Comparison of ENCODE assay signal across 10 cellular contexts in genomic region chr5:94830520-94830919, GRCh38.
DNase-seq lines count a peak whose midpoint lies in the region; TF ChIP-seq lines count a peak whose summit lies in the region.
"Had no signal": no experiment of that assay in that cellular context is flagged by ENCODE, and none has a peak within 500 bp of the region (broad histone marks: within the 10 kb centered on the region; RNA-seq: fewer than 3 reads in every experiment).

No MANE protein-coding gene starts in this region.

- H3K27ac Mint-ChIP-seq in CD4-positive, alpha-beta memory T cell: no peak overlapping the region

- intact Hi-C loops in CD4-positive, alpha-beta memory T cell (cut with micrococcal nuclease): no loop called here

- no peaks in the 10 kb centered on the region for H3K9me3 Mint-ChIP-seq in CD4-positive, alpha-beta memory T cell

- no peaks in the 10 kb centered on the region for H3K27me3 ChIP-seq in CD4-positive, alpha-beta memory T cell (ENCODE audit: insufficient read depth, low read length)

- H3K27ac ChIP-seq in CD4-positive, alpha-beta memory T cell (ENCODE audit: low read depth, low read length): no peak overlapping the region

- no peaks in the 10 kb centered on the region for H3K4me1 ChIP-seq in CD4-positive, alpha-beta memory T cell (ENCODE audit: insufficient read depth, low read length)

- H3K36me3 Mint-ChIP-seq in CD4-positive, alpha-beta memory T cell: no peaks in the 10 kb centered on the region

- POLR2A ChIA-PET in CD4-positive, alpha-beta memory T cell (lab: Charles Lee; ENCODE audit: partially characterized antibody): no interaction called here

- DNase-seq in Ammon's horn (ENCODE audit: low spot score): peak; percentile 14
- peak; percentile 2 for DNase-seq in GM19240 (ENCODE audit: insufficient read length, low spot score)
- peak; percentile 58 for DNase-seq in NCI-H69 (lab: John Stamatoyannopoulos, UW)
- DNase-seq in foreskin fibroblast: peak; percentile 1 to 5
- DNase-seq in activated naive CD4-positive, alpha-beta T cell (lab: John Stamatoyannopoulos, UW): no peak
- no peak for DNase-seq in stimulated activated CD4-positive, alpha-beta T cell treated with anti-CD3 and anti-CD28 coated beads, Interleukin-2, amount 100 ng/mL, for 24 hours
- DNase-seq in CD4-positive, alpha-beta memory T cell: no peak
- DNase-seq in NCI-H1092 treated with DMSO at 0.1 percent for 48 hours (lab: John Stamatoyannopoulos, UW): no peak
- DNase-seq: islet precursor cell; stimulated activated CD4-positive, alpha-beta T cell treated with anti-CD3 and anti-CD28 coated beads, Interleukin-2, amount 100 ng/mL, for 48 hours had no signal

- peak; percentile 13 for TF ChIP-seq CTCF in foreskin fibroblast (IDR thresholded peaks at IDR 0.05; ENCODE audit: low read depth, low read length)

- peaks cover 0 to 6% of the 10 kb centered on the region in 2 donors for H3K27me3 Mint-ChIP-seq in CD4-positive, alpha-beta memory T cell

- H3K9me3 ChIP-seq in CD4-positive, alpha-beta memory T cell (ENCODE audit: control insufficient read depth in 1 of 2, low read length in 2 of 2): no peaks in the 10 kb centered on the region

- H3K4me1 Mint-ChIP-seq in CD4-positive, alpha-beta memory T cell: peaks cover 0 to 1% (median 0%) of the 10 kb centered on the region in 4 donors

- H3K4me3 ChIP-seq in foreskin fibroblast (ENCODE audit: low read depth in 1 of 2, low read length in 2 of 2): no peak overlapping the region
- no peak overlapping the region for H3K4me3 ChIP-seq in CD4-positive, alpha-beta memory T cell (ENCODE audit: low read length in 2 of 2)

- CTCF ChIA-PET in CD4-positive, alpha-beta memory T cell (lab: Charles Lee; ENCODE audit: partially characterized antibody): interaction anchor here (0.5 kb wide), 1 partner anchor 122 kb away, joined by 4 read pairs; no protein-coding TSS in a partner anchor

- no peak overlapping the region for H3K4me3 Mint-ChIP-seq in CD4-positive, alpha-beta memory T cell

- H3K36me3 ChIP-seq in CD4-positive, alpha-beta memory T cell (ENCODE audit: insufficient read depth, low read length): no peaks in the 10 kb centered on the region

Comparison
In these comparisons a context has a peak if more than half of its experiments do, and no peak if none do; other contexts are left out.
1. DNase-seq: peak in Ammon's horn (single experiment), GM19240 (single experiment), NCI-H69 (single experiment) and foreskin fibroblast (2 of 2); none in activated naive CD4-positive, alpha-beta T cell (0 of 4), stimulated activated CD4-positive, alpha-beta T cell treated with anti-CD3 and anti-CD28 coated beads, Interleukin-2, amount 100 ng/mL, for 24 hours (0 of 2), CD4-positive, alpha-beta memory T cell (0 of 5) and NCI-H1092 treated with DMSO at 0.1 percent for 48 hours (single experiment).